ENCODE assay signal across 9 cellular contexts in genomic region chr4:189202869-189203271, GRCh38.
DNase-seq lines count a peak whose midpoint lies in the region; TF ChIP-seq lines count a peak whose summit lies in the region.
"Had no signal": no experiment of that assay in that cellular context is flagged by ENCODE, and none has a peak within 500 bp of the region (broad histone marks: within the 10 kb centered on the region; RNA-seq: fewer than 3 reads in every experiment).

No MANE protein-coding gene starts in this region.

- no peaks in the 10 kb centered on the region for H3K4me1 ChIP-seq in PC-9 (replicated peaks; ENCODE audit: insufficient read depth)
- no peaks in the 10 kb centered on the region for H3K4me1 ChIP-seq in fibroblast of lung (ENCODE audit: control insufficient read depth, extremely low read depth, insufficient read depth, low read length)
- peaks cover 0 to 16% (median 5%) of the 10 kb centered on the region in 4 donors for H3K4me1 ChIP-seq in sigmoid colon
- peaks cover 0 to 9% of the 10 kb centered on the region in 2 donors for H3K4me1 ChIP-seq in adrenal gland (replicated peaks in 1 of 2)
- H3K4me1 ChIP-seq: pancreas had no signal

- H2AFZ ChIP-seq in PC-9 (no peak overlapping the region), fibroblast of lung (ENCODE audit: low read length) (no peak overlapping the region)

- no peak for TF ChIP-seq CTCF in PC-9 (conservative IDR thresholded peaks at IDR 0.05)
- TF ChIP-seq CTCF in fibroblast of lung (conservative IDR thresholded peaks at IDR 0.05 in 1 of 2, IDR thresholded peaks at IDR 0.05 in 1 of 2; ENCODE audit: low read depth in 1 of 2, low read length in 2 of 2): no peak
- TF ChIP-seq CTCF in sigmoid colon (IDR thresholded peaks at IDR 0.05): no peak
- no peak for TF ChIP-seq CTCF in adrenal gland (IDR thresholded peaks at IDR 0.05)

- H3K79me2 ChIP-seq in PC-9 (ENCODE audit: low read depth) (no peaks in the 10 kb centered on the region), fibroblast of lung (ENCODE audit: control insufficient read depth, insufficient read depth, low read length) (no peaks in the 10 kb centered on the region)

- H3K27ac ChIP-seq in PC-9 (no peak overlapping the region), fibroblast of lung (ENCODE audit: insufficient read depth, low read length) (no peak overlapping the region), sigmoid colon (no peak overlapping the region), adrenal gland (no peak overlapping the region)
- H3K27ac ChIP-seq: pancreas had no signal

- intact Hi-C loops in PC-9 (cut with micrococcal nuclease; ENCODE audit: unreplicated experiment): no loop called here
- intact Hi-C loops in sigmoid colon (cut with DNase I): no loop called here
- intact Hi-C loops in adrenal gland (cut with DNase I): no loop called here

- no peak for TF ChIP-seq POLR2A in sigmoid colon (IDR thresholded peaks at IDR 0.05)
- no peak for TF ChIP-seq POLR2A in adrenal gland (IDR thresholded peaks at IDR 0.05)

- H3K27me3 ChIP-seq in PC-9 (ENCODE audit: insufficient read depth, low read depth) (0 out of 2 replicates have a peak, but pooled peaks cover under 1% of the 10 kb centered on the region), fibroblast of lung (ENCODE audit: control insufficient read depth, insufficient read depth, low read length) (no peaks in the 10 kb centered on the region), sigmoid colon (no peaks in the 10 kb centered on the region), adrenal gland (no peaks in the 10 kb centered on the region)
- H3K27me3 ChIP-seq: pancreas had no signal

- no peaks in the 10 kb centered on the region for H4K20me1 ChIP-seq in PC-9 (ENCODE audit: insufficient read depth)
- H4K20me1 ChIP-seq in fibroblast of lung (ENCODE audit: control insufficient read depth, extremely low read depth, insufficient read depth, low read length): no peaks in the 10 kb centered on the region

- POLR2A ChIA-PET in PC-9 (lab: Charles Lee; ENCODE audit: unreplicated experiment): no interaction called here

- DNase-seq in H4 (ENCODE audit: low spot score) (peak; percentile 56), PC-9 (no peak), fibroblast of lung (ENCODE audit: low read depth in 2 of 2) (peak; percentile 20 to 73), sigmoid colon (no peak), activated T-cell treated with anti-CD3 and anti-CD28 coated beads for 4 hours (no peak), NCI-H748 treated with DMSO at 0.1 percent for 48 hours (lab: John Stamatoyannopoulos, UW) (no peak), adrenal gland (no peak)
- DNase-seq: cerebellar nuclear complex had no signal

- TF ChIP-seq EP300 in sigmoid colon (IDR thresholded peaks at IDR 0.05): no peak

- H3K4me2 ChIP-seq in PC-9 (peak overlapping the region; percentile 73; the same call in 1 of the 2 replicates), fibroblast of lung (ENCODE audit: extremely low read depth, insufficient read depth, low read length) (peak overlapping the region; percentile 56)

- H3K9me3 ChIP-seq in PC-9 (ENCODE audit: insufficient read depth, low read depth) (no peaks in the 10 kb centered on the region), fibroblast of lung (ENCODE audit: control insufficient read depth, insufficient read depth, low read depth, low read length) (no peaks in the 10 kb centered on the region), sigmoid colon (no peaks in the 10 kb centered on the region), adrenal gland (replicated peaks in 1 of 3) (no peaks in the 10 kb centered on the region)
- H3K9me3 ChIP-seq: pancreas had no signal

- no TSS peak for BruUV-seq in PC-9 (replicated peaks; lab: Mats Ljungman, UMichigan)

- 36 to 53% methylated on average over 8 of the region's 8 CpGs for WGBS in sigmoid colon, 2 donors
- 53 to 66% (median 58%) methylated on average over 8 of the region's 8 CpGs for WGBS in adrenal gland, 4 donors

- no peaks in the 10 kb centered on the region for H3K9me2 ChIP-seq in PC-9 (ENCODE audit: insufficient read depth)

- H3K36me3 ChIP-seq in PC-9 (ENCODE audit: low read depth) (no peaks in the 10 kb centered on the region), fibroblast of lung (ENCODE audit: control insufficient read depth, insufficient read depth, low read length) (no peaks in the 10 kb centered on the region), sigmoid colon (no peaks in the 10 kb centered on the region), adrenal gland (replicated peaks in 1 of 2) (no peaks in the 10 kb centered on the region)
- H3K36me3 ChIP-seq: pancreas had no signal

- H3F3A ChIP-seq in PC-9 (ENCODE audit: insufficient read depth, low read depth): no peaks in the 10 kb centered on the region

- CTCF ChIA-PET in PC-9 (lab: Charles Lee): no interaction called here

- no peak overlapping the region for H3K4me3 ChIP-seq in PC-9
- H3K4me3 ChIP-seq in fibroblast of lung (replicated peaks in 1 of 4; ENCODE audit: control extremely low read depth in 1 of 4, insufficient read depth in 1 of 4, low read depth in 3 of 4, low read length in 4 of 4): peak overlapping the region in 2 of 4 experiments; percentile 41 to 60
- peak overlapping the region in 3 of 4 donors; percentile 8 to 38 (median 20) for H3K4me3 ChIP-seq in sigmoid colon
- no peak overlapping the region for H3K4me3 ChIP-seq in adrenal gland
- H3K4me3 ChIP-seq: pancreas had no signal

- H3K9ac ChIP-seq in fibroblast of lung (ENCODE audit: insufficient read depth, low read length): no peak overlapping the region

Comparison
In these comparisons a context has a peak if more than half of its experiments do, and no peak if none do; other contexts are left out.
1. DNase-seq: peak in H4 (single experiment) and fibroblast of lung (2 of 2); none in PC-9 (0 of 2), sigmoid colon (single experiment), activated T-cell treated with anti-CD3 and anti-CD28 coated beads for 4 hours (single experiment), NCI-H748 treated with DMSO at 0.1 percent for 48 hours (single experiment) and adrenal gland (0 of 7).
2. H3K4me3 ChIP-seq: peak in sigmoid colon (3 of 4); none in PC-9 (single experiment) and adrenal gland (0 of 4).